Comparison of ENCODE assay signal across 8 cellular contexts in the genomic region with DNA sequence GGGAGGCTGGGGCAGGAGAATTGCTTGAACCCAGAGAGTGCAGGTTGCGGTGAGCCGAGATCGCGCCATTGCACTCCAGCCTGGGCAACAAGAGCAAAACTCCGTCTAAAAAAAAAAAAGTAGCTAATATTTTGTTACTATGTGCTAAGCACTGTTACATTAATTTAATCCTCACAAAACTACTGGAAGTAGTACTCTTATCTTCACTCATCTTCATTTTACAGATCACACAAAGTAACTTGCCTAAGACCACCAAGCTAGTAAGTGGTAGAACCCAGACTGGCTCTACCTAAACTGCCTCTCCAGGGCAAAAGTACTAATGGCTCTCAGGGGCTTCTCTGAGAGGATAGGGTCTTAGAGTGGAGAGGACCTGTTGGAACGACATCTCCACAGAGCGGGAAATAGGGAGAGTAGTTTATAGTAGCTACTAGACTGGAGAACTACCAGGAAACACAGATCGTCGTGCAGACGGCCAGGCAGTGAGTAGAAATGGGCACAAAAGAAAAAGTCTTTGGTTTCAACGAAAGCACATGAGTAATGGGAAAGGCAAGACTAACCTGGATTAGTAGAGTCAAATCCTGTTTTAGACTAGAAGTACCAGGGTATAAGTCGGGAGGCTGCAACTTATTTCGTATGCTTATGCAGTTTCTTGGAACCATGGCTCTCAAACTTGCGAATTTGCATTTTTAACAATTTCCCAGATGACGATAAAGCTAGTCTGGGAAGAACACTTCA. TPM values are rescaled to one million over a fixed set of nuclear protein-coding genes. Genes with fewer than 3 reads are reported as not detected.
DNase-seq lines count a peak whose midpoint lies in the region; ATAC-seq and TF ChIP-seq lines count a peak whose summit lies in the region.

No MANE protein-coding gene starts in this region.

- H3K79me2 ChIP-seq in PC-9 (ENCODE audit: low read depth) = peaks cover 56% of the 10 kb centered on the region

- H3K9me3 ChIP-seq in PC-9 (ENCODE audit: insufficient read depth, low read depth) (no peaks in the 10 kb centered on the region), psoas muscle (no peaks in the 10 kb centered on the region)

- no peaks in the 10 kb centered on the region for H3K27me3 ChIP-seq in PC-9 (ENCODE audit: insufficient read depth, low read depth)
- no peaks in the 10 kb centered on the region for H3K27me3 ChIP-seq in psoas muscle (ENCODE audit: insufficient read depth in 3 of 3, low read length in 2 of 3)

- H3K36me3 ChIP-seq in PC-9 (ENCODE audit: low read depth) (no peaks in the 10 kb centered on the region; the same call in 1 of the 2 replicates), psoas muscle (ENCODE audit: insufficient read depth in 1 of 2, low read depth in 1 of 2) (peaks cover 0 to 17% of the 10 kb centered on the region in 2 donors)

- H4K20me1 ChIP-seq in PC-9 (ENCODE audit: insufficient read depth) = peaks cover 6% of the 10 kb centered on the region; the same call in 1 of the 2 replicates

- BruUV-seq in PC-9 (replicated peaks; lab: Mats Ljungman, UMichigan) = no TSS peak

- CTCF ChIA-PET in PC-9 (lab: Charles Lee) = no interaction called here

- H3K4me3 ChIP-seq in PC-9 (peak overlapping the region; percentile 79), epithelial cell of proximal tubule (ENCODE audit: low read depth, low read length) (peak overlapping the region; percentile 62), psoas muscle (peak overlapping the region; percentile 73)

- peak overlapping the region; percentile 95 for H3K4me2 ChIP-seq in PC-9

- ATAC-seq in psoas muscle = no peak
- no peak for ATAC-seq in GM21423 (IDR thresholded peaks at IDR 0.05; ENCODE audit: unreplicated experiment)
- no peak for ATAC-seq in HG03457 (IDR thresholded peaks at IDR 0.05; ENCODE audit: unreplicated experiment)

- H3K27ac ChIP-seq in PC-9 (peak overlapping the region; percentile 87), psoas muscle (peak overlapping the region; percentile 94)

- POLR2A ChIA-PET in PC-9 (lab: Charles Lee; ENCODE audit: unreplicated experiment) = interaction anchor here (0.6 kb wide), 1 partner anchor 647 kb away, joined by 6 read pairs; no protein-coding TSS in a partner anchor

- intact Hi-C loops in PC-9 (cut with micrococcal nuclease; ENCODE audit: unreplicated experiment) (loop anchor here (5.0 kb wide), 1 partner anchor 150 kb away; a partner anchor contains a TSS), psoas muscle (cut with DNase I) (loop anchor here (5.0 to 10.0 kb wide), 2 partner anchors 83 to 150 kb away; a partner anchor contains a TSS)

- H3K4me1 ChIP-seq in PC-9 (replicated peaks; ENCODE audit: insufficient read depth) (peaks cover 16% of the 10 kb centered on the region), psoas muscle (peaks cover 30% of the 10 kb centered on the region)

- 73 to 84% (median 83%) methylated on average over 15 of the region's 15 CpGs for WGBS in psoas muscle, 3 donors

- peaks cover 17% of the 10 kb centered on the region; the same call in 1 of the 2 replicates for H3F3A ChIP-seq in PC-9 (ENCODE audit: insufficient read depth, low read depth)

- peak overlapping the region; percentile 95 for H2AFZ ChIP-seq in PC-9

- H3K9me2 ChIP-seq in PC-9 (ENCODE audit: insufficient read depth) = no peaks in the 10 kb centered on the region

- DNase-seq in EH (ENCODE audit: low read depth) (peak; percentile 1), PC-9 (no peak), epithelial cell of proximal tubule (ENCODE audit: low read depth) (no peak), psoas muscle (no peak), hippocampal formation (lab: John Stamatoyannopoulos, UW) (no peak), KG1 (lab: John Stamatoyannopoulos, UW) (no peak)

- TF ChIP-seq CTCF in PC-9 (conservative IDR thresholded peaks at IDR 0.05) = no peak
- no peak for TF ChIP-seq CTCF in epithelial cell of proximal tubule (conservative IDR thresholded peaks at IDR 0.05; ENCODE audit: low read depth, low read length)
- TF ChIP-seq CTCF in psoas muscle (IDR thresholded peaks at IDR 0.05) = no peak

RNA-seq across cellular contexts. Expression of a gene that starts 1.4 kb away (rescaled TPM):
- total RNA-seq in PC-9 (2021) (23.7 and 30.1 TPM in 2 replicates), epithelial cell of proximal tubule (17.7 and 19.4 TPM in 2 replicates), psoas muscle (10 to 100 TPM; 23.3 to 36.2 (median 30.0) TPM)
- polyA plus RNA-seq in psoas muscle = 10 to 100 TPM; 13.1 to 27.1 (median 13.6) TPM
